8 cellular contexts compared by ENCODE assay signal in the genomic region with DNA sequence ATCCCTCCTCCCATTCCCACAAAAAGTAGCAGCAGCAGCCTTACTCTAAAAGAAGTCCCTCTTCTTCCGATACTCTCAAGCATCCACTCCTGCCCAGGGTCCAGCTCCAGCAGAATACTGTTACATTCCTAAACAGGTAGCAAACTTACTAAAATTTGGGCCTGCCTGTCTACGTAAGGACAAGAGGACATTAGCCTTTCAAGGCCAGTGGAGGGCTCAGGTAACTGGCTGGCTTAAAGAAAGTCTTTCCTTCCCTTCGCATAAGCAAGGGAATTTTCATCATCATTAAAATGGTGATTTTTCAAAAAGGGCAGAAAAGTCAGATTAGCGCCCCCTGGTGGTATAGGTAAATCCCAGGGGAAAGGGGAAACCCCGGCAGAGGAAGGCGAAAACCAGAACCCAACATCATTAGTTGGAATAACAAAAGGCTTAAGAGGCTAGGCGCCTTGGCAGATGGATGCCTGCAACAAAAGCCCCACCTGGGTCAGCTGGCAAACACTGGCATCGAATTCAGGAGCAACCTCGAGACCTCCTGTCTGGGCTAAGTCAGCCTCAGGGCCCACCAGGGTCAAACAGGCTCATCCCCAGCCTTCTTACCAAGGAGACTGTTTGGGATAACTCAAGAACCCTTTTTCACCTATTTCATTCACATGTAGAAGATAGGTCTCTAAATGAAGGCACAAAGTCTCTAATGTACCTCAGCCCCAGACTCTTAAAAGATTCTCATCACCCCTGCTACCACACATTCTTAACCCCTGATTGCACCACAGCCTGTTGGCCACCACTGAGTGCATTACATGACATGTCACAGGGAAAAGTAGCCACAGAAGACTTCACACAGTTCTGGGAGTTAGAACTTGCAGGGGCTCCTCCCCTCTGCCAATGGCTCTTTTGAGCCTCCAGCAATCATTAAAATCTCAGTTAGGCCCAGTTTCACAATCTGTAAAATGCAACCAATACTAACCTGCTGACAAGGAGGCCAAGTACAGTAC. TPM values are rescaled to one million over a fixed set of nuclear protein-coding genes. Genes with fewer than 3 reads are reported as not detected.
DNase-seq lines count a peak whose midpoint lies in the region; ATAC-seq, FAIRE-seq and TF ChIP-seq lines count a peak whose summit lies in the region.

No MANE protein-coding gene starts in this region.

- peaks cover 10% of the 10 kb centered on the region for H3K4me1 ChIP-seq in adipocyte (ENCODE audit: control insufficient read depth, insufficient read depth, low read length)
- no peaks in the 10 kb centered on the region for H3K4me1 ChIP-seq in keratinocyte (ENCODE audit: control insufficient read depth, extremely low read depth, insufficient read depth, low read length)

- no peaks in the 10 kb centered on the region for H3K79me2 ChIP-seq in keratinocyte (ENCODE audit: control insufficient read depth, insufficient read depth, low read length)

- H3K27me3 ChIP-seq in adipocyte (replicated peaks; ENCODE audit: control insufficient read depth, insufficient read depth, low read length) (no peaks in the 10 kb centered on the region), keratinocyte (ENCODE audit: control insufficient read depth, extremely low read depth, insufficient read depth, low read length) (no peaks in the 10 kb centered on the region)

- H3K36me3 ChIP-seq in adipocyte (ENCODE audit: control insufficient read depth, insufficient read depth, low read length, severe bottlenecking) (peaks cover 50% of the 10 kb centered on the region), keratinocyte (ENCODE audit: control insufficient read depth in 2 of 2, extremely low read depth in 1 of 2, insufficient read depth in 2 of 2, low read length in 2 of 2) (peaks cover 16 to 43% of the 10 kb centered on the region in 2 experiments)

- H3K4me3 ChIP-seq in LNCaP clone FGC (ENCODE audit: low read depth, low read length) = no peak overlapping the region
- no peak overlapping the region for H3K4me3 ChIP-seq in adipocyte (ENCODE audit: low read length)
- H3K4me3 ChIP-seq in keratinocyte (ENCODE audit: control insufficient read depth in 2 of 3, extremely low read depth in 1 of 3, insufficient read depth in 2 of 3, low read depth in 1 of 3, low read length in 3 of 3) = no peak overlapping the region

- no peak overlapping the region for H2AFZ ChIP-seq in keratinocyte (ENCODE audit: control insufficient read depth, low read length)

- peak; percentile 83 for FAIRE-seq in keratinocyte (lab: Jason Lieb, UNC)

- in situ Hi-C loops in G401 (cut with HindIII; ENCODE audit: low sequenced_read_pairs) = no loop called here

- H3K27ac ChIP-seq in keratinocyte (ENCODE audit: control insufficient read depth, insufficient read depth, low read length) = no peak overlapping the region

- H3K4me2 ChIP-seq in keratinocyte (ENCODE audit: control insufficient read depth, extremely low read depth, insufficient read depth, low read depth, low read length) = no peak overlapping the region

- peak; percentile 68; the same call in 2 of the 3 replicates for ATAC-seq in SK-N-SH treated with all-trans-retinoic acid at 6 μM for 48 hours
- no peak for ATAC-seq in HG03196 (IDR thresholded peaks at IDR 0.05; ENCODE audit: unreplicated experiment)
- ATAC-seq in GM21381 (IDR thresholded peaks at IDR 0.05; ENCODE audit: unreplicated experiment) = no peak

- DNase-seq in G401 (ENCODE audit: low spot score) (peak; percentile 26), LNCaP clone FGC (ENCODE audit: low read depth) (no peak), adipocyte (ENCODE audit: low read depth) (peak; percentile 70), keratinocyte (ENCODE audit: low read depth, low spot score) (no peak)
- DNase-seq in stimulated activated CD8-positive, alpha-beta memory T cell treated with anti-CD3 and anti-CD28 coated beads, Interleukin-12 subunit alpha, Interleukin-12 subunit beta, amount 100 ng/mL, for 1 hour (ENCODE audit: low read depth) = peak; percentile 26

- no peaks in the 10 kb centered on the region for H3K9me1 ChIP-seq in keratinocyte (ENCODE audit: control insufficient read depth, extremely low read depth, insufficient read depth, low read length)

- H4K20me1 ChIP-seq in keratinocyte (ENCODE audit: control insufficient read depth, extremely low read depth, insufficient read depth, low read length) = no peaks in the 10 kb centered on the region

- dilution Hi-C loops in keratinocyte (cut with MboI; ENCODE audit: extremely low pct_ligation_motif_present, low sequenced_read_pairs) = no loop called here

- TF ChIP-seq CTCF in LNCaP clone FGC (IDR thresholded peaks at IDR 0.05; ENCODE audit: control insufficient read depth, extremely low read depth, insufficient read depth) (peak; percentile 78), keratinocyte (optimal IDR thresholded peaks at IDR 0.05 in 1 of 3, IDR thresholded peaks at IDR 0.05 in 1 of 3, conservative IDR thresholded peaks at IDR 0.05 in 1 of 3; ENCODE audit: extremely low read depth in 1 of 3, insufficient read depth in 2 of 3, low read length in 3 of 3) (peak; percentile 63 to 84 (median 67))

- no peak overlapping the region for H3K9ac ChIP-seq in adipocyte (ENCODE audit: low read length)
- no peak overlapping the region for H3K9ac ChIP-seq in keratinocyte (ENCODE audit: control insufficient read depth, extremely low read depth, insufficient read depth, low read length)

- H3K9me3 ChIP-seq in adipocyte (ENCODE audit: control insufficient read depth, low read length) (peaks cover 3% of the 10 kb centered on the region), keratinocyte (ENCODE audit: control insufficient read depth, low read depth, low read length) (no peaks in the 10 kb centered on the region)

TF ChIP-seq in SK-N-SH treated with all-trans-retinoic acid at 6 μM for 48 hours, 23 proteins besides CTCF, POLR2A, EP300 and RAD21 (continues in another document):
- TF ChIP-seq OSR1 (CRISPR knock-in tag; IDR thresholded peaks at IDR 0.05) (no peak), CSRNP3 (CRISPR knock-in tag; IDR thresholded peaks at IDR 0.05) (no peak), TCF4 (CRISPR knock-in tag; IDR thresholded peaks at IDR 0.05; ENCODE audit: borderline replicate concordance) (no peak), ESRRG (CRISPR knock-in tag; IDR thresholded peaks at IDR 0.05) (no peak), BACH2 (CRISPR knock-in tag; IDR thresholded peaks at IDR 0.05; ENCODE audit: borderline replicate concordance) (no peak), ZNF8 (CRISPR knock-in tag; IDR thresholded peaks at IDR 0.05) (no peak), GLIS3 (CRISPR knock-in tag; IDR thresholded peaks at IDR 0.05) (no peak), PPARA (CRISPR knock-in tag; IDR thresholded peaks at IDR 0.05; ENCODE audit: borderline replicate concordance) (no peak), CREB5 (CRISPR knock-in tag; IDR thresholded peaks at IDR 0.05; ENCODE audit: low read depth) (no peak), ZNF565 (CRISPR knock-in tag; conservative IDR thresholded peaks at IDR 0.05; ENCODE audit: low read depth) (no peak), ZC3H10 (CRISPR knock-in tag; IDR thresholded peaks at IDR 0.05) (no peak)
- TF ChIP-seq, protein P1, sequence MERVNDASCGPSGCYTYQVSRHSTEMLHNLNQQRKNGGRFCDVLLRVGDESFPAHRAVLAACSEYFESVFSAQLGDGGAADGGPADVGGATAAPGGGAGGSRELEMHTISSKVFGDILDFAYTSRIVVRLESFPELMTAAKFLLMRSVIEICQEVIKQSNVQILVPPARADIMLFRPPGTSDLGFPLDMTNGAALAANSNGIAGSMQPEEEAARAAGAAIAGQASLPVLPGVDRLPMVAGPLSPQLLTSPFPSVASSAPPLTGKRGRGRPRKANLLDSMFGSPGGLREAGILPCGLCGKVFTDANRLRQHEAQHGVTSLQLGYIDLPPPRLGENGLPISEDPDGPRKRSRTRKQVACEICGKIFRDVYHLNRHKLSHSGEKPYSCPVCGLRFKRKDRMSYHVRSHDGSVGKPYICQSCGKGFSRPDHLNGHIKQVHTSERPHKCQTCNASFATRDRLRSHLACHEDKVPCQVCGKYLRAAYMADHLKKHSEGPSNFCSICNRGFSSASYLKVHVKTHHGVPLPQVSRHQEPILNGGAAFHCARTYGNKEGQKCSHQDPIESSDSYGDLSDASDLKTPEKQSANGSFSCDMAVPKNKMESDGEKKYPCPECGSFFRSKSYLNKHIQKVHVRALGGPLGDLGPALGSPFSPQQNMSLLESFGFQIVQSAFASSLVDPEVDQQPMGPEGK (CRISPR knock-in tag; IDR thresholded peaks at IDR 0.05; ENCODE audit: borderline replicate concordance) = no peak

RNA-seq across cellular contexts. Expression of gene ERI3, which starts 36.7 kb away (rescaled TPM):
- total RNA-seq in G401 (2014; rRNA removed; shearing (Covaris generic)) = 131 and 135 TPM in 2 replicates
- polyA plus RNA-seq in keratinocyte = 43.7 to 56.6 TPM (median 49.0 TPM) in 3 replicates
- polyA plus RNA-seq in keratinocyte (2011; ENCODE audit: low read depth) = 64.5 TPM
- polyA plus RNA-seq in keratinocyte (2011; cell fraction: cytosol; rRNA removed) = 45.5 and 64.3 TPM in 2 replicates
- 36.5 and 44.1 TPM in 2 replicates for polyA plus RNA-seq in keratinocyte (2011; cell fraction: nucleus; rRNA removed)
- 31.0 and 46.4 TPM in 2 replicates for polyA plus RNA-seq in keratinocyte (2012; ENCODE audit: low replicate concordance)
- 51.0 to 77.9 TPM (median 62.7 TPM) in 3 replicates for polyA minus RNA-seq in keratinocyte
- 74.8 TPM for polyA minus RNA-seq in keratinocyte (2011; cell fraction: cytosol; rRNA and poly(A)+ RNA removed)
- 19.6 and 24.7 TPM in 2 replicates for polyA minus RNA-seq in keratinocyte (2011; cell fraction: nucleus; rRNA and poly(A)+ RNA removed)

Comparison
In these comparisons a context has a peak if more than half of its experiments do, and no peak if none do; other contexts are left out.
1. DNase-seq: peak in G401 (single experiment), adipocyte (single experiment) and stimulated activated CD8-positive, alpha-beta memory T cell treated with anti-CD3 and anti-CD28 coated beads, Interleukin-12 subunit alpha, Interleukin-12 subunit beta, amount 100 ng/mL, for 1 hour (single experiment); none in LNCaP clone FGC (single experiment) and keratinocyte (single experiment).